ENCODE assay signal across 25 cellular contexts in the genomic region with DNA sequence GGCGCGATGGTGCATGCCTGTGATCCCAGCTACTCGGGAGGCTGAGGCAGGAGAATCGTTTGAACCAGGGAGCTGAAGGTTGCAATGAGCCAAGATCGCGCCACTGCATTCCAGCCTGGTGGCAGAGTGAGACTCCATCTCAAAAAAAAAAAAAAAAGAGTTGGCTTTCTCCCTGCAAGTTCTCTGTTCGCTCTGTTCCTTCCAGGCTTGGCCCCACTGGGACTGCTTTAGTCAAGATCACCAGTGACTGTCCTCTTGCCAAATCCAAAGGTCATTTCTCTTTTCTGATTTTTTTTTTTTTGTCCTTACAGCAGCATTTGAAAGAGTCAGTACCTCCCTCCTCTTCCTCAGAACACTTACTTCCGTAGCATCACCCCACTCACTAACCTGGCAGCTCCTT. TPM values are rescaled to one million over a fixed set of nuclear protein-coding genes. Genes with fewer than 3 reads are reported as not detected.
"Had no signal": no experiment of that assay in that cellular context is flagged by ENCODE, and none has a peak within 500 bp of the region (broad histone marks: within the 10 kb centered on the region; RNA-seq: fewer than 3 reads in every experiment).

No MANE protein-coding gene starts in this region.

- H3K9me3 Mint-ChIP-seq: activated naive CD4-positive, alpha-beta T cell treated with anti-CD3 and anti-CD28 coated beads, Interleukin-2, amount 10 ng/mL, durations not matched to agents 7 days and 5 days; activated naive CD8-positive, alpha-beta T cell treated with anti-CD3 and anti-CD28 coated beads, Interleukin-2, amount 50 U/mL, for 24 hours; dendritic cell treated with granulocyte-macrophage colony-stimulating factor and Interleukin-4, amounts not matched to agents 40 ng/mL and 50 ng/mL, for 4 days; naive thymus-derived CD8-positive, alpha-beta T cell; stimulated activated naive CD8-positive, alpha-beta T cell treated with anti-CD3 and anti-CD28 coated beads, Interleukin-15, Interleukin-2, amounts not matched to agents 100 ng/mL and 50 ng/mL, for 24 hours; T-helper 1 cell treated with Interleukin-12 subunit alpha and Interleukin-12 subunit beta and Interleukin-4 antibody, amounts not matched to agents 30 μg/mL and 1 μg/mL, for 36 hours had no signal

- H3K27me3 ChIP-seq: breast epithelium, left lung, ovary, SJCRH30, upper lobe of left lung had no signal

- H3K4me1 Mint-ChIP-seq: activated naive CD4-positive, alpha-beta T cell treated with anti-CD3 and anti-CD28 coated beads, Interleukin-2, amount 10 ng/mL, durations not matched to agents 7 days and 5 days; activated naive CD8-positive, alpha-beta T cell treated with anti-CD3 and anti-CD28 coated beads, Interleukin-2, amount 50 U/mL, for 24 hours had no signal

- H3K9me3 ChIP-seq: breast epithelium, left lung, ovary, SJCRH30, upper lobe of left lung had no signal

- ATAC-seq: activated naive CD8-positive, alpha-beta T cell treated with anti-CD3 and anti-CD28 coated beads, Interleukin-2, amount 50 U/mL, for 24 hours; esophagus mucosa; left lung; naive thymus-derived CD8-positive, alpha-beta T cell had no signal

- DNase-seq: activated CD4-positive, alpha-beta T cell treated with anti-CD3 and anti-CD28 coated beads, Interleukin-2, amount 50 U/mL, for 1 hour; activated CD4-positive, CD25-positive, alpha-beta regulatory T cell treated with anti-CD3 and anti-CD28 coated beads, Interleukin-2, amount 50 U/mL, for 72 hours; activated CD8-positive, alpha-beta memory T cell treated with anti-CD3 and anti-CD28 coated beads, Interleukin-2, amount 50 U/mL, for 4 hours; activated effector memory CD4-positive, alpha-beta T cell treated with Interleukin-2 at 50 U/mL for 16 hours; activated naive CD4-positive, alpha-beta T cell treated with anti-CD3 and anti-CD28 coated beads, Interleukin-2, amount 10 ng/mL, durations not matched to agents 7 days and 5 days; activated naive CD8-positive, alpha-beta T cell treated with anti-CD3 and anti-CD28 coated beads, Interleukin-2, amount 50 U/mL, for 24 hours; activated T-cell treated with anti-CD3 and anti-CD28 coated beads, Interleukin-2, amount 50 U/mL, for 48 hours; cerebellar nuclear complex; effector CD8-positive, alpha-beta T cell; hippocampal formation; left lung; mesendoderm; naive thymus-derived CD8-positive, alpha-beta T cell; ovary; stimulated activated CD4-positive, alpha-beta T cell treated with anti-CD3 and anti-CD28 coated beads, Interleukin-1b, Interleukin-23, amount 100 ng/mL, for 48 hours; upper lobe of left lung had no signal

- H3K27me3 Mint-ChIP-seq: activated naive CD4-positive, alpha-beta T cell treated with anti-CD3 and anti-CD28 coated beads, Interleukin-2, amount 10 ng/mL, durations not matched to agents 7 days and 5 days; activated naive CD8-positive, alpha-beta T cell treated with anti-CD3 and anti-CD28 coated beads, Interleukin-2, amount 50 U/mL, for 24 hours; dendritic cell treated with granulocyte-macrophage colony-stimulating factor and Interleukin-4, amounts not matched to agents 40 ng/mL and 50 ng/mL, for 4 days; naive thymus-derived CD8-positive, alpha-beta T cell; stimulated activated naive CD8-positive, alpha-beta T cell treated with anti-CD3 and anti-CD28 coated beads, Interleukin-15, Interleukin-2, amounts not matched to agents 100 ng/mL and 50 ng/mL, for 24 hours had no signal

- H3K4me3 Mint-ChIP-seq: activated naive CD4-positive, alpha-beta T cell treated with anti-CD3 and anti-CD28 coated beads, Interleukin-2, amount 10 ng/mL, durations not matched to agents 7 days and 5 days; activated naive CD8-positive, alpha-beta T cell treated with anti-CD3 and anti-CD28 coated beads, Interleukin-2, amount 50 U/mL, for 24 hours; dendritic cell treated with granulocyte-macrophage colony-stimulating factor and Interleukin-4, amounts not matched to agents 40 ng/mL and 50 ng/mL, for 4 days; naive thymus-derived CD8-positive, alpha-beta T cell; stimulated activated naive CD8-positive, alpha-beta T cell treated with anti-CD3 and anti-CD28 coated beads, Interleukin-15, Interleukin-2, amounts not matched to agents 100 ng/mL and 50 ng/mL, for 24 hours; T-helper 1 cell treated with Interleukin-12 subunit alpha and Interleukin-12 subunit beta and Interleukin-4 antibody, amounts not matched to agents 30 μg/mL and 1 μg/mL, for 36 hours had no signal

- FAIRE-seq: astrocyte, islet of Langerhans had no signal

- H3K27ac ChIP-seq: breast epithelium, left lung, ovary, SJCRH30, upper lobe of left lung had no signal

- H3K36me3 ChIP-seq: ovary had no signal

- H3K4me1 ChIP-seq: breast epithelium, left lung, SJCRH30, upper lobe of left lung had no signal

- H3K4me3 ChIP-seq: breast epithelium, left lung, ovary, SJCRH30, upper lobe of left lung had no signal

- H3K27ac Mint-ChIP-seq: activated naive CD4-positive, alpha-beta T cell treated with anti-CD3 and anti-CD28 coated beads, Interleukin-2, amount 10 ng/mL, durations not matched to agents 7 days and 5 days; activated naive CD8-positive, alpha-beta T cell treated with anti-CD3 and anti-CD28 coated beads, Interleukin-2, amount 50 U/mL, for 24 hours; dendritic cell treated with granulocyte-macrophage colony-stimulating factor and Interleukin-4, amounts not matched to agents 40 ng/mL and 50 ng/mL, for 4 days; naive thymus-derived CD8-positive, alpha-beta T cell; stimulated activated naive CD8-positive, alpha-beta T cell treated with anti-CD3 and anti-CD28 coated beads, Interleukin-15, Interleukin-2, amounts not matched to agents 100 ng/mL and 50 ng/mL, for 24 hours; T-helper 1 cell treated with Interleukin-12 subunit alpha and Interleukin-12 subunit beta and Interleukin-4 antibody, amounts not matched to agents 30 μg/mL and 1 μg/mL, for 36 hours had no signal

RNA-seq across cellular contexts. Expression of a gene that starts 10.8 kb away (rescaled TPM):
- total RNA-seq: breast epithelium, esophagus mucosa, glomerular endothelial cell had no signal
- polyA plus RNA-seq: naive thymus-derived CD8-positive, alpha-beta T cell had no signal

RNA-seq across cellular contexts. Expression of a gene that starts 38.8 kb away (rescaled TPM):
- total RNA-seq: astrocyte, esophagus mucosa, glomerular endothelial cell, SJCRH30 had no signal

RNA-seq across cellular contexts. Expression of a gene that starts 51.9 kb away (rescaled TPM):
- total RNA-seq: astrocyte; breast epithelium; esophagus mucosa; glomerular endothelial cell; left lung; naive thymus-derived CD8-positive, alpha-beta T cell; ovary; SJCRH30; upper lobe of left lung had no signal
- polyA plus RNA-seq: naive thymus-derived CD8-positive, alpha-beta T cell; ovary had no signal
